2 cellular contexts compared by ENCODE assay signal in the genomic region with DNA sequence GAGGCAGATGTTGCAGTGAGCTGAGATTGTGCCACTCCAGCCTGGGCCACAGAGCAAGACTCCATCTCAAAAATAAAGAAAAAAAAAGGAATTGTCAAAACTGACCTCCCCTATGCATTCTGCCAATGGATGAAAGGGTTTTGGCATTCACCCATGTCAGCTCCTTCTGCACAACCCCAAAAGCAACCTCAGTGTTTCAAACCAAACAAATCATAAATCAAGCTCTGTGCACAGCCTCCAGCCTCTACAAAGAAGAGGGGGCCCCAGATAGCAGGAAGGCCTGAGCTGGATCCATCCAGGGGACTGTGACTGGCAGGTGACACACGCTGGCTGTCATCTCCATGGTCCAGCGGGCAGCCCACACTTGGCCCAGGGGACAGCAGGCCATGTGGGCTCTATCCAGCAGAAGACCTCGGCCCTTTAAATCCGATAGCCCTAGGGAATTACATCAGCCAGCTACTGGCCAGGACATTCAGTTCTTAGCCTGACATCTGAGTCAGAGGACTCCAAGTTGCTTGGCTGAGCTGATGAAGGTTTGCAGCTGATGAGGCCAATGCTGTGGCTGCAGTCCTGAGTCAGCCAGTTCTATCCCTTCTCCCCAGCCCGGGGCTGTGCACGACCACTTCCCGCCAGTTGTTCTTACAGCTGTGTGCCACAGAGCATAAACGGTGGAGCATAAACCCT.
TF ChIP-seq lines count a peak whose summit lies in the region.

No MANE protein-coding gene starts in this region.

TF ChIP-seq in liver, 16 proteins besides CTCF, POLR2A, EP300 and RAD21:
- TF ChIP-seq HNF4A (conservative IDR thresholded peaks at IDR 0.05) (peak in 1 of 2 donors; percentile 30), JUND (IDR thresholded peaks at IDR 0.05) (peak; percentile 20 to 65), SP1 (IDR thresholded peaks at IDR 0.05) (peak; percentile 65), NR2F2 (IDR thresholded peaks at IDR 0.05) (peak; percentile 77), RXRA (IDR thresholded peaks at IDR 0.05) (peak in 1 of 2 donors; percentile 15), FOXA1 (IDR thresholded peaks at IDR 0.05) (no peak)
- TF ChIP-seq, protein P1, sequence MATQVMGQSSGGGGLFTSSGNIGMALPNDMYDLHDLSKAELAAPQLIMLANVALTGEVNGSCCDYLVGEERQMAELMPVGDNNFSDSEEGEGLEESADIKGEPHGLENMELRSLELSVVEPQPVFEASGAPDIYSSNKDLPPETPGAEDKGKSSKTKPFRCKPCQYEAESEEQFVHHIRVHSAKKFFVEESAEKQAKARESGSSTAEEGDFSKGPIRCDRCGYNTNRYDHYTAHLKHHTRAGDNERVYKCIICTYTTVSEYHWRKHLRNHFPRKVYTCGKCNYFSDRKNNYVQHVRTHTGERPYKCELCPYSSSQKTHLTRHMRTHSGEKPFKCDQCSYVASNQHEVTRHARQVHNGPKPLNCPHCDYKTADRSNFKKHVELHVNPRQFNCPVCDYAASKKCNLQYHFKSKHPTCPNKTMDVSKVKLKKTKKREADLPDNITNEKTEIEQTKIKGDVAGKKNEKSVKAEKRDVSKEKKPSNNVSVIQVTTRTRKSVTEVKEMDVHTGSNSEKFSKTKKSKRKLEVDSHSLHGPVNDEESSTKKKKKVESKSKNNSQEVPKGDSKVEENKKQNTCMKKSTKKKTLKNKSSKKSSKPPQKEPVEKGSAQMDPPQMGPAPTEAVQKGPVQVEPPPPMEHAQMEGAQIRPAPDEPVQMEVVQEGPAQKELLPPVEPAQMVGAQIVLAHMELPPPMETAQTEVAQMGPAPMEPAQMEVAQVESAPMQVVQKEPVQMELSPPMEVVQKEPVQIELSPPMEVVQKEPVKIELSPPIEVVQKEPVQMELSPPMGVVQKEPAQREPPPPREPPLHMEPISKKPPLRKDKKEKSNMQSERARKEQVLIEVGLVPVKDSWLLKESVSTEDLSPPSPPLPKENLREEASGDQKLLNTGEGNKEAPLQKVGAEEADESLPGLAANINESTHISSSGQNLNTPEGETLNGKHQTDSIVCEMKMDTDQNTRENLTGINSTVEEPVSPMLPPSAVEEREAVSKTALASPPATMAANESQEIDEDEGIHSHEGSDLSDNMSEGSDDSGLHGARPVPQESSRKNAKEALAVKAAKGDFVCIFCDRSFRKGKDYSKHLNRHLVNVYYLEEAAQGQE (IDR thresholded peaks at IDR 0.05) = no peak
- TF ChIP-seq, protein P2, sequence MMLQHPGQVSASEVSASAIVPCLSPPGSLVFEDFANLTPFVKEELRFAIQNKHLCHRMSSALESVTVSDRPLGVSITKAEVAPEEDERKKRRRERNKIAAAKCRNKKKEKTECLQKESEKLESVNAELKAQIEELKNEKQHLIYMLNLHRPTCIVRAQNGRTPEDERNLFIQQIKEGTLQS (IDR thresholded peaks at IDR 0.05) = peak; percentile 70

TF ChIP-seq in HepG2, 621 proteins besides CTCF, POLR2A, EP300 and RAD21:
- TF ChIP-seq JUN (CRISPR knock-in tag; IDR thresholded peaks at IDR 0.05) (no peak), IRF9 (CRISPR knock-in tag; IDR thresholded peaks at IDR 0.05; ENCODE audit: borderline replicate concordance) (no peak)
